9 cellular contexts compared by ENCODE assay signal in the genomic region with DNA sequence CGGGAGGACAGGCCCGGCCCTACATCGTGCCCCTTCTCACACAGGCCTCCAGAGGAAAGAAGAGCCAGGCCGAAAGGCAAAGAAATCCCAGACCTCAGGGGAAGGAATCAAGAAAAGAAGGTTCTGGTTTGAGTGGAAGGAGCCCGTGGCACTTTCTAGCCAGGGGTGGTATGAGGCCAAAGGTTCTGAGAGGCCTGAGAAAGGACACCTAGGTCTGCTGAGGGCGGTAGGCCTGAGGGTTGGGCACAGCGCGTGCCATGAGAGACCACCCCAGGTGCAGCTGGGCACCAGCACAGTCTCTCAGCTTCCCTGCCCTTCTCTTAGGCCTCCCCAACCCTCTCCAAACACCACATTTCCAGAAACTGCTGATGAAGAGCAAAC.
DNase-seq lines count a peak whose midpoint lies in the region; ATAC-seq and TF ChIP-seq lines count a peak whose summit lies in the region.
"Had no signal": no experiment of that assay in that cellular context is flagged by ENCODE, and none has a peak within 500 bp of the region (broad histone marks: within the 10 kb centered on the region; RNA-seq: fewer than 3 reads in every experiment).

No MANE protein-coding gene starts in this region.

- H3K4me1 ChIP-seq in colonic mucosa, result peaks cover 20% of the 10 kb centered on the region
- H3K4me1 ChIP-seq in testis, result peaks cover 45% of the 10 kb centered on the region

- peak overlapping the region; percentile 71 for H3K27ac ChIP-seq in colonic mucosa
- H3K27ac ChIP-seq in testis, result peak overlapping the region; percentile 28 to 84

- H3K4me1 Mint-ChIP-seq in activated CD4-positive, alpha-beta T cell treated with anti-CD3 and anti-CD28 coated beads, Interleukin-2, amount 10 ng/mL, durations not matched to agents 24 days and 14 days, result peaks cover 4% of the 10 kb centered on the region
- H3K4me1 Mint-ChIP-seq in naive B cell, result peaks cover 0 to 25% (median 6%) of the 10 kb centered on the region in 3 donors

- H3K4me3 Mint-ChIP-seq in activated CD4-positive, alpha-beta T cell treated with anti-CD3 and anti-CD28 coated beads, Interleukin-2, amount 10 ng/mL, durations not matched to agents 24 days and 14 days, result no peak overlapping the region
- peak overlapping the region in 7 of 8 donors; percentile 37 to 85 (median 53) for H3K4me3 Mint-ChIP-seq in naive B cell

- no peaks in the 10 kb centered on the region for H3K27me3 Mint-ChIP-seq in activated CD4-positive, alpha-beta T cell treated with anti-CD3 and anti-CD28 coated beads, Interleukin-2, amount 10 ng/mL, durations not matched to agents 24 days and 14 days
- no peaks in the 10 kb centered on the region for H3K27me3 Mint-ChIP-seq in naive B cell

- H3K9me3 ChIP-seq in colonic mucosa (no peaks in the 10 kb centered on the region), testis (no peaks in the 10 kb centered on the region)

- 58 to 60% methylated on average over 8 of the region's 8 CpGs for WGBS in testis, 2 donors

- peaks cover 2% of the 10 kb centered on the region for H3K36me3 Mint-ChIP-seq in activated CD4-positive, alpha-beta T cell treated with anti-CD3 and anti-CD28 coated beads, Interleukin-2, amount 10 ng/mL, durations not matched to agents 24 days and 14 days (ENCODE audit: low read depth)
- H3K36me3 Mint-ChIP-seq in naive B cell, result peaks cover 0 to 14% of the 10 kb centered on the region in 2 donors

- H3K27ac Mint-ChIP-seq in activated CD4-positive, alpha-beta T cell treated with anti-CD3 and anti-CD28 coated beads, Interleukin-2, amount 10 ng/mL, durations not matched to agents 24 days and 14 days, result peak overlapping the region; percentile 34
- peak overlapping the region in 5 of 6 donors; percentile 6 to 92 (median 75) for H3K27ac Mint-ChIP-seq in naive B cell

- intact Hi-C loops in activated CD4-positive, alpha-beta T cell treated with anti-CD3 and anti-CD28 coated beads, Interleukin-2, amount 10 ng/mL, durations not matched to agents 24 days and 14 days (cut with micrococcal nuclease), result no loop called here
- intact Hi-C loops in colonic mucosa (cut with DNase I) (no loop called here), testis (cut with DNase I; ENCODE audit: low total_unique reads) (no loop called here)

- no peak for DNase-seq in activated CD4-positive, alpha-beta T cell treated with anti-CD3 and anti-CD28 coated beads, Interleukin-2, amount 10 ng/mL, durations not matched to agents 24 days and 14 days
- no peak for DNase-seq in activated CD4-positive, alpha-beta T cell treated with anti-CD3 and anti-CD28 coated beads, Interleukin-2, amount 50 U/mL, for 1 hour
- DNase-seq in colonic mucosa (no peak), naive B cell (no peak), testis (no peak), ureter (ENCODE audit: low spot score) (no peak), inferior parietal cortex (ENCODE audit: extremely low spot score) (no peak), NCI-H446 treated with DMSO at 0.1 percent for 48 hours (lab: John Stamatoyannopoulos, UW) (no peak)
- DNase-seq: retina had no signal

- TF ChIP-seq CTCF in colonic mucosa (IDR thresholded peaks at IDR 0.05) (no peak), testis (IDR thresholded peaks at IDR 0.05) (no peak)

- H3K4me3 ChIP-seq in colonic mucosa (no peak overlapping the region), testis (no peak overlapping the region)

- no peaks in the 10 kb centered on the region for H3K36me3 ChIP-seq in colonic mucosa
- no peaks in the 10 kb centered on the region for H3K36me3 ChIP-seq in testis (ENCODE audit: low read depth, missing control alignments)

- H3K9ac ChIP-seq in colonic mucosa (ENCODE audit: low read depth in 2 of 2, low read length in 2 of 2), result peak overlapping the region; percentile 24 to 36

- no peak for TF ChIP-seq POLR2A in testis (IDR thresholded peaks at IDR 0.05)

- peaks cover 5% of the 10 kb centered on the region for H3K9me3 Mint-ChIP-seq in activated CD4-positive, alpha-beta T cell treated with anti-CD3 and anti-CD28 coated beads, Interleukin-2, amount 10 ng/mL, durations not matched to agents 24 days and 14 days
- H3K9me3 Mint-ChIP-seq in naive B cell, result peaks cover 2 to 16% (median 4%) of the 10 kb centered on the region in 7 donors

- H3K27me3 ChIP-seq in colonic mucosa (no peaks in the 10 kb centered on the region), testis (no peaks in the 10 kb centered on the region)

- peak; percentile 14 to 16 for ATAC-seq in naive B cell (ENCODE audit: low read depth in 2 of 2)
